In genomic region chr10:4849555-4850242, GRCh38 we compare ENCODE assay signal across 8 cellular contexts. TPM values are rescaled to one million over a fixed set of nuclear protein-coding genes. Genes with fewer than 3 reads are reported as not detected.
DNase-seq lines count a peak whose midpoint lies in the region; ATAC-seq and TF ChIP-seq lines count a peak whose summit lies in the region.

No MANE protein-coding gene starts in this region.

- ATAC-seq in GM19025 (IDR thresholded peaks at IDR 0.05; ENCODE audit: low read depth, unreplicated experiment), result peak; percentile 78
- peak; percentile 92 for ATAC-seq in HG03175 (IDR thresholded peaks at IDR 0.05; ENCODE audit: unreplicated experiment)

- H3K36me3 ChIP-seq in breast epithelium, result no peaks in the 10 kb centered on the region

- H3K27ac ChIP-seq in VCaP (peak overlapping the region; percentile 39), breast epithelium (peak overlapping the region; percentile 3 to 60)

- no peak for TF ChIP-seq POLR2A in breast epithelium (IDR thresholded peaks at IDR 0.05)

- H3K27me3 ChIP-seq in breast epithelium, result no peaks in the 10 kb centered on the region

- peak; percentile 86 for DNase-seq in AG20443 (ENCODE audit: low spot score)
- peak; percentile 90 for DNase-seq in NCI-H2227 (lab: John Stamatoyannopoulos, UW; ENCODE audit: unreplicated experiment)
- DNase-seq in breast epithelium (ENCODE audit: low spot score in 2 of 2), result peak; percentile 86 to 91
- DNase-seq in iris pigment epithelial cell (ENCODE audit: low read depth), result peak; percentile 97
- peak; percentile 78 to 82 for DNase-seq in stimulated activated CD4-positive, alpha-beta T cell treated with anti-CD3 and anti-CD28 coated beads, Interleukin-15, amount 100 ng/mL, for 48 hours (ENCODE audit: low read depth in 2 of 2)

- intact Hi-C loops in breast epithelium (cut with DNase I; ENCODE audit: low total_unique reads), result loop anchor here (10.0 kb wide), 1 partner anchor 535 kb away; no protein-coding TSS in a partner anchor

- H3K9me3 ChIP-seq in breast epithelium, result no peaks in the 10 kb centered on the region

- H3K4me1 ChIP-seq in breast epithelium, result peaks cover 0 to 10% of the 10 kb centered on the region in 2 donors

- TF ChIP-seq CTCF in VCaP (conservative IDR thresholded peaks at IDR 0.05), result peak; percentile 97
- peak; percentile 98 to 100 (median 99) for TF ChIP-seq CTCF in breast epithelium (IDR thresholded peaks at IDR 0.05)

- no peak overlapping the region for H3K4me3 ChIP-seq in breast epithelium

RNA-seq across cellular contexts. Expression of gene AKR1E2, which starts 23.7 kb away (rescaled TPM):
- total RNA-seq in breast epithelium, result 10 to 100 TPM; 12.1 to 21.1 (median 15.5) TPM
